ENCODE assay signal across 15 cellular contexts in the genomic region with DNA sequence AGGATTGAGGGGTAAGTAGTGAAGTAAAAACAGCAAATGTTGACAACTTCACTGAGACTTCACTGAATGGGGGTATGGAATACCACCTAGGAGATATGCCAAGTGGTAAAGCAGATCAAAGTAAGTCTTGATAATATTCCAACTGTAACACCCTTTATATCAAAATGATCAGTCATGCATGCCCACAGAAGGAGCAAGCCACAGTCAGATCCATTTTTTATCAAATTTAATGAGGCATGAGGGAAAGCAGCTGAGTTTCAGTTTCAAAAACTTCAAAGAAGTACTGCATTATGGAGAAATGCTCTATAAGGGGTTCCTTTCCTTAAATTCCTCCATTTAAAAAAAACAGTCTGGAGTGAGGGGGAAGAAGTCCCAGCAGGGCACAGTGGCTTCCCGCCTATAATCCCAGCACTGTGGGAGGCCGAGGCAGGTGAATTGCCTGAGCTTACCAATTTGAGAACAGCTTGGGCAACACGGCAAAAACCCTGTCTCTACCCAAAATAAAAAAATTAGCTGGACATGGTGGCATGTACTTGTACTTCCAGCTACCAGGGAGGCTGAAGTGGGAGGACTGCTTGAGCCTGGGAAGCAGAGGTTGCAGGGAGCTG. TPM values are rescaled to one million over a fixed set of nuclear protein-coding genes. Genes with fewer than 3 reads are reported as not detected.
"Had no signal": no experiment of that assay in that cellular context is flagged by ENCODE, and none has a peak within 500 bp of the region (broad histone marks: within the 10 kb centered on the region; RNA-seq: fewer than 3 reads in every experiment).

No MANE protein-coding gene starts in this region.

- H3K4me1 ChIP-seq: prostate gland, spleen had no signal

- H3K4me3 Mint-ChIP-seq: activated CD4-positive, alpha-beta memory T cell treated with anti-CD3 and anti-CD28 coated beads, Interleukin-2, amount 10 ng/mL, durations not matched to agents 7 days and 5 days; activated T-cell treated with anti-CD3 and anti-CD28 coated beads, Interleukin-2, amount 50 U/mL, for 4 hours; memory B cell; natural killer cell; stimulated activated naive CD8-positive, alpha-beta T cell treated with anti-CD3 and anti-CD28 coated beads, Interleukin-15, Interleukin-2, amounts not matched to agents 100 ng/mL and 50 ng/mL, for 24 hours; T-helper 17 cell had no signal

- H3K9me3 ChIP-seq: heart right ventricle, left ventricle myocardium inferior, prostate gland, spleen, upper lobe of right lung had no signal

- H3K27ac ChIP-seq: prostate gland, spleen, upper lobe of right lung had no signal

- H3K27me3 ChIP-seq: heart right ventricle, spleen, upper lobe of right lung had no signal

- H3K4me3 ChIP-seq: heart right ventricle, left ventricle myocardium inferior, prostate gland, spleen, upper lobe of right lung had no signal

- H3K36me3 ChIP-seq: prostate gland had no signal

- H3K36me3 Mint-ChIP-seq: memory B cell, natural killer cell had no signal

- H3K9me3 Mint-ChIP-seq: activated CD4-positive, alpha-beta memory T cell treated with anti-CD3 and anti-CD28 coated beads, Interleukin-2, amount 10 ng/mL, durations not matched to agents 7 days and 5 days; activated T-cell treated with anti-CD3 and anti-CD28 coated beads, Interleukin-2, amount 50 U/mL, for 4 hours; natural killer cell; stimulated activated naive CD8-positive, alpha-beta T cell treated with anti-CD3 and anti-CD28 coated beads, Interleukin-15, Interleukin-2, amounts not matched to agents 100 ng/mL and 50 ng/mL, for 24 hours had no signal

- DNase-seq: activated CD4-positive, alpha-beta memory T cell treated with anti-CD3 and anti-CD28 coated beads, Interleukin-2, amount 10 ng/mL, durations not matched to agents 7 days and 5 days; activated CD4-positive, alpha-beta T cell treated with anti-CD3 and anti-CD28 coated beads for 4 hours; activated effector memory CD4-positive, alpha-beta T cell treated with Interleukin-2 at 50 U/mL for 16 hours; activated naive CD4-positive, alpha-beta T cell treated with anti-CD3 and anti-CD28 coated beads, Interleukin-2, amount 50 U/mL, for 16 hours; activated T-cell treated with anti-CD3 and anti-CD28 coated beads, Interleukin-2, amount 50 U/mL, for 4 hours; left ventricle myocardium inferior; natural killer cell; occipital lobe; spleen; T-helper 17 cell; upper lobe of right lung had no signal

- H3K27me3 Mint-ChIP-seq: activated CD4-positive, alpha-beta memory T cell treated with anti-CD3 and anti-CD28 coated beads, Interleukin-2, amount 10 ng/mL, durations not matched to agents 7 days and 5 days had no signal

- ATAC-seq: activated T-cell treated with anti-CD3 and anti-CD28 coated beads, Interleukin-2, amount 50 U/mL, for 4 hours; natural killer cell; T-helper 17 cell; upper lobe of right lung had no signal

- H3K4me1 Mint-ChIP-seq: activated CD4-positive, alpha-beta memory T cell treated with anti-CD3 and anti-CD28 coated beads, Interleukin-2, amount 10 ng/mL, durations not matched to agents 7 days and 5 days; memory B cell; natural killer cell; T-helper 17 cell had no signal

- H3K27ac Mint-ChIP-seq: activated CD4-positive, alpha-beta memory T cell treated with anti-CD3 and anti-CD28 coated beads, Interleukin-2, amount 10 ng/mL, durations not matched to agents 7 days and 5 days; memory B cell; natural killer cell; stimulated activated naive CD8-positive, alpha-beta T cell treated with anti-CD3 and anti-CD28 coated beads, Interleukin-15, Interleukin-2, amounts not matched to agents 100 ng/mL and 50 ng/mL, for 24 hours; T-helper 17 cell had no signal

RNA-seq across cellular contexts. Expression of gene TJP1, which starts 56.9 kb away (rescaled TPM):
- total RNA-seq: activated CD4-positive, alpha-beta memory T cell treated with anti-CD3 and anti-CD28 coated beads, Interleukin-2, amount 10 ng/mL, durations not matched to agents 7 days and 5 days; natural killer cell had no signal
